Comparison of ENCODE assay signal across 23 cellular contexts in the genomic region with DNA sequence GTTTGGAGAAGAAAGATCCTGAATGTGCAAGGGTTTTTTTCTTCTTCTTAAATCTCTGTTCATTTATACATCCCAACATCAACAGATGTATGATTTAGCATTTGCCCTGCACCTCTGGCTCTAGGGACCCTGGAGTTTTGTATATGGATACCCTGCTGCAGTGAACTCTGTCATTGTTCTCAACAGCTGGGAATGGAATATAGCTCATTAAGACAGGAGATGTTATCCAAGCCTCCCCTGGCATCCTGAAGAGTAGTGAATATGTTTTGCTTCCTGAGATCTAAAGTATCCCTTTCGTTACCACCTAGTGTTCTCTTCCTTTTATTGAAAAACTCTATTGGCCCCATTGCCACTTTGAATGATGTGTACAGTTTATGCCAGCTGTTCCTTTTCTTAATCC.
"Had no signal": no experiment of that assay in that cellular context is flagged by ENCODE, and none has a peak within 500 bp of the region (broad histone marks: within the 10 kb centered on the region; RNA-seq: fewer than 3 reads in every experiment).

No MANE protein-coding gene starts in this region.

- H3K4me3 Mint-ChIP-seq: activated CD4-positive, alpha-beta memory T cell treated with anti-CD3 and anti-CD28 coated beads for 36 hours; activated naive CD8-positive, alpha-beta T cell treated with anti-CD3 and anti-CD28 coated beads for 36 hours; effector memory CD8-positive, alpha-beta T cell; neural crest cell had no signal

- DNase-seq: activated CD4-positive, alpha-beta memory T cell treated with anti-CD3 and anti-CD28 coated beads for 36 hours; activated CD4-positive, alpha-beta T cell treated with anti-CD3 and anti-CD28 coated beads for 48 hours; activated naive CD4-positive, alpha-beta T cell treated with Interleukin-2 at 50 U/mL for 16 hours; activated naive CD8-positive, alpha-beta T cell treated with anti-CD3 and anti-CD28 coated beads for 36 hours; activated T-cell treated with anti-CD3 and anti-CD28 coated beads, Interleukin-2, amount 50 U/mL, for 48 hours; central memory CD4-positive, alpha-beta T cell; dorsolateral prefrontal cortex; effector memory CD8-positive, alpha-beta T cell; foreskin melanocyte; kidney; lower lobe of right lung; mesendoderm; mucosa of descending colon; retina; sigmoid colon; stimulated activated CD4-positive, alpha-beta T cell treated with anti-CD3 and anti-CD28 coated beads, Interleukin-2, amount 100 ng/mL, for 48 hours; stimulated activated CD8-positive, alpha-beta memory T cell treated with anti-CD3 and anti-CD28 coated beads, Interleukin-4, amount 100 ng/mL, for 48 hours; stimulated activated naive CD4-positive, alpha-beta T cell; upper lobe of left lung had no signal

- H3K27me3 Mint-ChIP-seq: activated CD4-positive, alpha-beta memory T cell treated with anti-CD3 and anti-CD28 coated beads for 36 hours; activated naive CD8-positive, alpha-beta T cell treated with anti-CD3 and anti-CD28 coated beads for 36 hours; effector memory CD8-positive, alpha-beta T cell; progenitor cell of endocrine pancreas had no signal

- H3K4me1 Mint-ChIP-seq: neural crest cell had no signal

- H3K27ac Mint-ChIP-seq: activated CD4-positive, alpha-beta memory T cell treated with anti-CD3 and anti-CD28 coated beads for 36 hours; activated naive CD8-positive, alpha-beta T cell treated with anti-CD3 and anti-CD28 coated beads for 36 hours; effector memory CD8-positive, alpha-beta T cell; progenitor cell of endocrine pancreas had no signal

- H3K9me3 Mint-ChIP-seq: activated CD4-positive, alpha-beta memory T cell treated with anti-CD3 and anti-CD28 coated beads for 36 hours; activated naive CD8-positive, alpha-beta T cell treated with anti-CD3 and anti-CD28 coated beads for 36 hours; effector memory CD8-positive, alpha-beta T cell had no signal

- ATAC-seq: effector memory CD8-positive, alpha-beta T cell; esophagus mucosa; left lobe of liver; lower lobe of right lung; mucosa of descending colon had no signal
